16 cellular contexts compared by ENCODE assay signal in genomic region chr1:217881131-217881543, GRCh38.
A peak's percentile ranks its signal among the peaks of the same experiment; 100 is the strongest.
DNase-seq lines count a peak whose midpoint lies in the region; ATAC-seq, FAIRE-seq and TF ChIP-seq lines count a peak whose summit lies in the region.
"Had no signal": no experiment of that assay in that cellular context is flagged by ENCODE, and none has a peak within 500 bp of the region (broad histone marks: within the 10 kb centered on the region; RNA-seq: fewer than 3 reads in every experiment).

No MANE protein-coding gene starts in this region.

- H3K79me1 ChIP-seq in H1 (ENCODE audit: low read depth, low read length): no peaks in the 10 kb centered on the region

- no peak for TF ChIP-seq POLR2A in H1 (IDR thresholded peaks at IDR 0.05; ENCODE audit: control extremely low read depth in 1 of 2, low read depth in 2 of 2, low read length in 2 of 2)

- H3K4me3 ChIP-seq in RWPE2 (ENCODE audit: severe bottlenecking) (no peak overlapping the region), H1 (ENCODE audit: extremely low read depth in 1 of 4, insufficient read depth in 2 of 4, low read depth in 3 of 4, low read length in 4 of 4) (no peak overlapping the region), skeletal muscle cell (ENCODE audit: low read depth, low read length) (no peak overlapping the region), lower lobe of right lung (no peak overlapping the region), dorsolateral prefrontal cortex (no peak overlapping the region)

- H3K4me1 ChIP-seq in RWPE2 (ENCODE audit: insufficient read depth, poor library complexity, severe bottlenecking) (peaks cover 2% of the 10 kb centered on the region), H1 (replicated peaks in 1 of 4; ENCODE audit: control insufficient read depth in 3 of 4, insufficient read depth in 4 of 4, low read length in 3 of 4) (no peaks in the 10 kb centered on the region), lower lobe of right lung (no peaks in the 10 kb centered on the region)

- no peak overlapping the region for H4K91ac ChIP-seq in H1 (replicated peaks; ENCODE audit: insufficient read length, low read length)

- no peaks in the 10 kb centered on the region for H3K79me2 ChIP-seq in H1 (ENCODE audit: control insufficient read depth in 1 of 2, insufficient read depth in 2 of 2, low read length in 2 of 2)

- no peak overlapping the region for H4K5ac ChIP-seq in H1 (ENCODE audit: insufficient read length, low read depth, low read length)

- DNase-seq in ELR (ENCODE audit: low read depth) (peak; percentile 17), RWPE2 (ENCODE audit: low spot score) (no peak), H1 (ENCODE audit: low read depth in 1 of 2, low spot score in 2 of 2) (no peak), skeletal muscle cell (ENCODE audit: low read depth) (peak; percentile 53), RCC 7860 (ENCODE audit: low spot score) (no peak), lower lobe of right lung (no peak), SK-N-DZ (ENCODE audit: low spot score) (no peak), dorsolateral prefrontal cortex (no peak)
- DNase-seq: ACHN; CD4-positive, alpha-beta memory T cell; DND-41; KG1; NCI-H1092; NCI-H1694; NCI-H2107; NCI-H526 had no signal

- H3K56ac ChIP-seq in H1 (replicated peaks; ENCODE audit: insufficient read length, low read depth, low read length): no peak overlapping the region

- ATAC-seq in RWPE2 (ENCODE audit: low read depth): peak; percentile 50
- ATAC-seq in lower lobe of right lung: no peak

- H3K18ac ChIP-seq in H1 (ENCODE audit: extremely low read depth, low read length): no peak overlapping the region

- no peak overlapping the region for H2BK120ac ChIP-seq in H1 (replicated peaks; ENCODE audit: low read depth, low read length)

- H2BK20ac ChIP-seq in H1 (ENCODE audit: low read length): no peak overlapping the region

- H2BK12ac ChIP-seq in H1 (ENCODE audit: low read depth, low read length): no peak overlapping the region

- H3K23me2 ChIP-seq in H1 (ENCODE audit: low read depth, low read length): no peaks in the 10 kb centered on the region

- no peak for TF ChIP-seq RAD21 in H1 (IDR thresholded peaks at IDR 0.05 in 1 of 2, conservative IDR thresholded peaks at IDR 0.05 in 1 of 2; ENCODE audit: low read depth in 2 of 2, low read length in 2 of 2)

- H4K20me1 ChIP-seq in H1 (replicated peaks in 1 of 2; ENCODE audit: control insufficient read depth in 1 of 2, insufficient read depth in 2 of 2, low read length in 2 of 2): no peaks in the 10 kb centered on the region

- TF ChIP-seq CTCF in RWPE2 (IDR thresholded peaks at IDR 0.05; ENCODE audit: poor library complexity, severe bottlenecking): no peak
- no peak for TF ChIP-seq CTCF in H1 (IDR thresholded peaks at IDR 0.05; ENCODE audit: control extremely low read depth in 1 of 3, insufficient read depth in 1 of 3, low read depth in 1 of 3, low read length in 3 of 3)
- TF ChIP-seq CTCF in lower lobe of right lung (IDR thresholded peaks at IDR 0.05): no peak
- TF ChIP-seq CTCF in dorsolateral prefrontal cortex (IDR thresholded peaks at IDR 0.05 in 54 of 56, conservative IDR thresholded peaks at IDR 0.05 in 2 of 56; ENCODE audit: low read depth in 1 of 56, partially characterized antibody in 56 of 56): no peak

- TF ChIP-seq EP300 in H1 (IDR thresholded peaks at IDR 0.05; ENCODE audit: borderline replicate concordance in 1 of 2, low read depth in 2 of 2, low read length in 2 of 2): no peak

- 0 out of 2 replicates have a peak overlapping the region, but pooled peaks have one; percentile 65 for H2AFZ ChIP-seq in H1 (ENCODE audit: low read length)

- H3K4me2 ChIP-seq in H1 (ENCODE audit: insufficient read depth in 1 of 2, low read depth in 2 of 2, low read length in 2 of 2): no peak overlapping the region

- H3K36me3 ChIP-seq in RWPE2 (ENCODE audit: low read depth): no peaks in the 10 kb centered on the region
- no peaks in the 10 kb centered on the region for H3K36me3 ChIP-seq in H1 (ENCODE audit: control insufficient read depth in 2 of 4, insufficient read depth in 4 of 4, low read length in 3 of 4)
- no peaks in the 10 kb centered on the region for H3K36me3 ChIP-seq in lower lobe of right lung

- no peak overlapping the region for H2BK15ac ChIP-seq in H1 (ENCODE audit: low read length)

- H3K23ac ChIP-seq in H1 (ENCODE audit: insufficient read length): no peak overlapping the region

- no peak overlapping the region for H2AK5ac ChIP-seq in H1 (ENCODE audit: low read depth, low read length)

- POLR2A ChIA-PET in H1 (lab: Charles Lee; ENCODE audit: partially characterized antibody): no interaction called here

- intact Hi-C loops in lower lobe of right lung (cut with DNase I): no loop called here
- intact Hi-C loops in dorsolateral prefrontal cortex (cut with DNase I): no loop called here

- no peak overlapping the region for H3K4ac ChIP-seq in H1 (replicated peaks; ENCODE audit: insufficient read length, low read depth, low read length)

- FAIRE-seq in H1 (lab: Jason Lieb, UNC) (no peak), RCC 7860 (lab: Jason Lieb, UNC) (no peak)

- H3K27me3 ChIP-seq in RWPE2 (ENCODE audit: insufficient read depth, poor library complexity, severe bottlenecking) (no peaks in the 10 kb centered on the region), H1 (replicated peaks in 1 of 4; ENCODE audit: control insufficient read depth in 3 of 4, extremely low read depth in 1 of 4, insufficient read depth in 3 of 4, low read length in 3 of 4) (no peaks in the 10 kb centered on the region), lower lobe of right lung (ENCODE audit: low read depth) (no peaks in the 10 kb centered on the region), dorsolateral prefrontal cortex (peaks cover 0 to 4% (median 0%) of the 10 kb centered on the region in 45 donors)

- CTCF ChIA-PET in H1 (lab: Charles Lee; ENCODE audit: partially characterized antibody): interaction anchor here (1.4 kb wide), 1 partner anchor 293 kb away, joined by 4 read pairs; no protein-coding TSS in a partner anchor

- H2BK5ac ChIP-seq in H1 (ENCODE audit: low read depth, low read length): no peak overlapping the region

- H3K14ac ChIP-seq in H1 (ENCODE audit: insufficient read length): no peak overlapping the region

- H3K27ac ChIP-seq in RWPE2 (ENCODE audit: poor library complexity, severe bottlenecking) (peak overlapping the region; percentile 14), H1 (ENCODE audit: low read depth, low read length) (no peak overlapping the region), lower lobe of right lung (no peak overlapping the region), dorsolateral prefrontal cortex (no peak overlapping the region)

- H4K8ac ChIP-seq in H1 (ENCODE audit: extremely low read depth, insufficient read depth, low read length): no peak overlapping the region

- H3K9ac ChIP-seq in H1 (replicated peaks in 1 of 4; ENCODE audit: extremely low read depth in 1 of 4, low read depth in 3 of 4, low read length in 3 of 4): no peak overlapping the region

- H3K9me3 ChIP-seq in RWPE2 (ENCODE audit: severe bottlenecking) (no peaks in the 10 kb centered on the region), H1 (ENCODE audit: insufficient read depth in 2 of 2, low read depth in 1 of 2, low read length in 1 of 2) (peaks cover 7 to 8% of the 10 kb centered on the region in 2 experiments; a peak in 3 of 4 replicates), lower lobe of right lung (no peaks in the 10 kb centered on the region)

TF ChIP-seq in H1, 55 proteins besides CTCF, POLR2A, EP300 and RAD21:
- TF ChIP-seq ATF3 (IDR thresholded peaks at IDR 0.05; ENCODE audit: insufficient read depth, low read depth, low read length) (no peak), POU5F1 (IDR thresholded peaks at IDR 0.05; ENCODE audit: low read depth, low read length) (no peak)

Comparison
In these comparisons a context has a peak if more than half of its experiments do, and no peak if none do; other contexts are left out.
1. DNase-seq: peak in ELR (single experiment) and skeletal muscle cell (single experiment); none in RWPE2 (single experiment), H1 (0 of 2), RCC 7860 (single experiment), lower lobe of right lung (single experiment), SK-N-DZ (single experiment) and dorsolateral prefrontal cortex (0 of 10).